In the genomic region with DNA sequence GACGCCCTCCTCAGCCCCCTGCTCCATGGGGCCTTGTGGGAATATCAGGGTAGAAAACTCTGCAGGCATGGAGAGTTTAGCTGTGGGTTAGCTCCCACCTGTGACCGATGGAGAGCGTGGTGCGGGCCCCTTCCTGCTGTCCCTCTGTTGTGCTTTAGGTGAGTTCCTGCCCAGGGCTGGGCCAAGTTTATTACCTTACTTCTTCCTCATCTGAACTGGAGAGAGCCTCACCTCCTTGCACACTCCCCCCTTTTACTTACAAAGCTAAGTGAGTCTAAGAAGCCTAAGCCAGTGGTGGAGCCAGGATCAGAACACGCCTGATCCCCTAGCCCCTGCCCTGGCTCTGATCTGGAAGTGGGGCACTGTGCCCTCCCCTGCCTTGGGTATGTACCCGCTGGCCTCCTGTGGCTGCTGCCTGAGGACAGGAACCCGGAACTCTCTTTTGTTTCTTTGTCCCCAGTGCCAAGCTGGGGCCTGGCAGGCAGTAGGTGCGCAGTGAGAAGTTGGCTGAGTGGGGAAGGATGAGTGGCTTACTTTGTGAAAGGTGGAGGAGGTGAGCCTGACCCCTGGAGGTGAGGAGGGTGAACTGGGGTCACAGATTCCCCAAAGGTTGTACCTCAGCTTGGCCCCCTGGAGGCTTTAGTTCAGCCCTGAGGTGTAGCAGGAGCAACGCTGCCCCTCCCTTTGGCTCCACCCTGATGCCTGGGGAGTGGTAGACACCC, we compare ENCODE assay signal across 12 cellular contexts. TPM values are rescaled to one million over a fixed set of nuclear protein-coding genes. Genes with fewer than 3 reads are reported as not detected.
DNase-seq lines count a peak whose midpoint lies in the region; ATAC-seq, FAIRE-seq and TF ChIP-seq lines count a peak whose summit lies in the region.
"Had no signal": no experiment of that assay in that cellular context is flagged by ENCODE, and none has a peak within 500 bp of the region (broad histone marks: within the 10 kb centered on the region; RNA-seq: fewer than 3 reads in every experiment).

No MANE protein-coding gene starts in this region.

- H3K79me2 ChIP-seq in keratinocyte (ENCODE audit: control insufficient read depth, insufficient read depth, low read length) = no peaks in the 10 kb centered on the region

- intact Hi-C loops in vagina (cut with DNase I) = no loop called here

- H3K4me3 ChIP-seq in WERI-Rb-1 (ENCODE audit: low read depth, low read length) (no peak overlapping the region), keratinocyte (ENCODE audit: control insufficient read depth in 2 of 3, extremely low read depth in 1 of 3, insufficient read depth in 2 of 3, low read depth in 1 of 3, low read length in 3 of 3) (no peak overlapping the region), vagina (no peak overlapping the region)
- H3K4me3 ChIP-seq: smooth muscle cell had no signal

- ATAC-seq in GM19452 (IDR thresholded peaks at IDR 0.05; ENCODE audit: unreplicated experiment) (no peak), HG02970 (IDR thresholded peaks at IDR 0.05; ENCODE audit: low FRiP score, unreplicated experiment) (no peak)

- H3K4me1 ChIP-seq in keratinocyte (ENCODE audit: control insufficient read depth, extremely low read depth, insufficient read depth, low read length) (peaks cover 9% of the 10 kb centered on the region), vagina (peaks cover 72% of the 10 kb centered on the region)

- no peaks in the 10 kb centered on the region for H3K36me3 ChIP-seq in WERI-Rb-1
- no peaks in the 10 kb centered on the region for H3K36me3 ChIP-seq in keratinocyte (ENCODE audit: control insufficient read depth in 2 of 2, extremely low read depth in 1 of 2, insufficient read depth in 2 of 2, low read length in 2 of 2)
- no peaks in the 10 kb centered on the region for H3K36me3 ChIP-seq in vagina

- no peak for TF ChIP-seq POLR2A in vagina (IDR thresholded peaks at IDR 0.05)

- H3K9me1 ChIP-seq in keratinocyte (ENCODE audit: control insufficient read depth, extremely low read depth, insufficient read depth, low read length) = no peaks in the 10 kb centered on the region

- dilution Hi-C loops in keratinocyte (cut with MboI; ENCODE audit: extremely low pct_ligation_motif_present, low sequenced_read_pairs) = no loop called here

- peak; percentile 57 for TF ChIP-seq CTCF in WERI-Rb-1 (IDR thresholded peaks at IDR 0.05; ENCODE audit: low read depth, low read length)
- TF ChIP-seq CTCF in keratinocyte (optimal IDR thresholded peaks at IDR 0.05 in 1 of 3, IDR thresholded peaks at IDR 0.05 in 1 of 3, conservative IDR thresholded peaks at IDR 0.05 in 1 of 3; ENCODE audit: extremely low read depth in 1 of 3, insufficient read depth in 2 of 3, low read length in 3 of 3) = peak; percentile 30 to 51 (median 35)
- TF ChIP-seq CTCF in vagina (IDR thresholded peaks at IDR 0.05) = no peak

- no peak overlapping the region for H3K27ac ChIP-seq in WERI-Rb-1
- no peak overlapping the region for H3K27ac ChIP-seq in keratinocyte (ENCODE audit: control insufficient read depth, insufficient read depth, low read length)
- H3K27ac ChIP-seq in vagina = peak overlapping the region; percentile 98

- no peak for FAIRE-seq in keratinocyte (lab: Jason Lieb, UNC)

- no peak overlapping the region for H3K9ac ChIP-seq in keratinocyte (ENCODE audit: control insufficient read depth, extremely low read depth, insufficient read depth, low read length)

- H3K9me3 ChIP-seq in WERI-Rb-1 (ENCODE audit: severe bottlenecking) (no peaks in the 10 kb centered on the region), keratinocyte (ENCODE audit: control insufficient read depth, low read depth, low read length) (no peaks in the 10 kb centered on the region), vagina (no peaks in the 10 kb centered on the region)

- DNase-seq in stimulated activated CD4-positive, alpha-beta T cell treated with anti-CD3 and anti-CD28 coated beads, Interleukin-15, amount 100 ng/mL, for 24 hours = peak; percentile 14
- no peak for DNase-seq in stimulated activated CD4-positive, alpha-beta T cell treated with anti-CD3 and anti-CD28 coated beads, Interleukin-2, amount 100 ng/mL, for 48 hours
- DNase-seq in WERI-Rb-1 = peak; percentile 32
- DNase-seq in keratinocyte (ENCODE audit: low read depth, low spot score) = no peak
- DNase-seq in vagina (ENCODE audit: extremely low spot score in 2 of 2) = no peak
- no peak for DNase-seq in HK-2 (ENCODE audit: unreplicated experiment)
- DNase-seq: activated CD8-positive, alpha-beta memory T cell treated with anti-CD3 and anti-CD28 coated beads, Interleukin-2, amount 50 U/mL, for 48 hours; CD4-positive, alpha-beta memory T cell; islet precursor cell had no signal

- H3K4me2 ChIP-seq in keratinocyte (ENCODE audit: control insufficient read depth, extremely low read depth, insufficient read depth, low read depth, low read length) = no peak overlapping the region

- H2AFZ ChIP-seq in keratinocyte (ENCODE audit: control insufficient read depth, low read length) = no peak overlapping the region

- no peaks in the 10 kb centered on the region for H4K20me1 ChIP-seq in keratinocyte (ENCODE audit: control insufficient read depth, extremely low read depth, insufficient read depth, low read length)

- H3K27me3 ChIP-seq in WERI-Rb-1 (ENCODE audit: insufficient read depth, low read depth, severe bottlenecking) = no peaks in the 10 kb centered on the region
- no peaks in the 10 kb centered on the region for H3K27me3 ChIP-seq in keratinocyte (ENCODE audit: control insufficient read depth, extremely low read depth, insufficient read depth, low read length)
- H3K27me3 ChIP-seq in vagina = no peaks in the 10 kb centered on the region

RNA-seq across cellular contexts. Expression of gene ARHGEF10L, which starts 32.9 kb away (rescaled TPM):
- polyA plus RNA-seq in keratinocyte = 2.4 to 5.1 TPM (median 2.8 TPM) in 3 replicates
- 7.3 TPM for polyA plus RNA-seq in keratinocyte (2011; ENCODE audit: low read depth)
- polyA plus RNA-seq in keratinocyte (2011; cell fraction: cytosol; rRNA removed) = 2.2 and 4.3 TPM in 2 replicates
- 6.9 and 9.2 TPM in 2 replicates for polyA plus RNA-seq in keratinocyte (2011; cell fraction: nucleus; rRNA removed)
- 3.7 and 23.1 TPM in 2 replicates for polyA plus RNA-seq in keratinocyte (2012; ENCODE audit: low replicate concordance)
- 6.2 to 11.5 TPM (median 9.0 TPM) in 3 replicates for polyA minus RNA-seq in keratinocyte
- polyA minus RNA-seq in keratinocyte (2011; cell fraction: cytosol; rRNA and poly(A)+ RNA removed) = 8.6 TPM
- 13.2 and 16.2 TPM in 2 replicates for polyA minus RNA-seq in keratinocyte (2011; cell fraction: nucleus; rRNA and poly(A)+ RNA removed)
- total RNA-seq in vagina = 75.6 TPM
- polyA plus RNA-seq: CD4-positive, alpha-beta memory T cell had no signal

Comparison
In these comparisons a context has a peak if more than half of its experiments do, and no peak if none do; other contexts are left out.
1. DNase-seq: peak in stimulated activated CD4-positive, alpha-beta T cell treated with anti-CD3 and anti-CD28 coated beads, Interleukin-15, amount 100 ng/mL, for 24 hours (single experiment) and WERI-Rb-1 (single experiment); none in stimulated activated CD4-positive, alpha-beta T cell treated with anti-CD3 and anti-CD28 coated beads, Interleukin-2, amount 100 ng/mL, for 48 hours (0 of 2), keratinocyte (single experiment), vagina (0 of 2) and HK-2 (single experiment).
2. CTCF ChIP-seq: peak in WERI-Rb-1 (single experiment) and keratinocyte (3 of 3); none in vagina (0 of 3).